1 cellular context compared by ENCODE assay signal in genomic region chr9:14857449-14858305, GRCh38.
TF ChIP-seq lines count a peak whose summit lies in the region.

No MANE protein-coding gene starts in this region.

TF ChIP-seq in HepG2, 621 proteins besides CTCF, POLR2A, EP300 and RAD21 (continued from another document):
- TF ChIP-seq ZNF549 (CRISPR knock-in tag; IDR thresholded peaks at IDR 0.05) (no peak), ZNF138 (CRISPR knock-in tag; IDR thresholded peaks at IDR 0.05; ENCODE audit: low read depth) (no peak), RBM22 (optimal IDR thresholded peaks at IDR 0.05; ENCODE audit: low read length) (peak; percentile 72), PHF21A (CRISPR knock-in tag; IDR thresholded peaks at IDR 0.05) (no peak)
